In genomic region chr2:28870146-28870891, GRCh38 we compare ENCODE assay signal across 8 cellular contexts. TPM values are rescaled to one million over a fixed set of nuclear protein-coding genes. Genes with fewer than 3 reads are reported as not detected.
DNase-seq lines count a peak whose midpoint lies in the region; ATAC-seq and TF ChIP-seq lines count a peak whose summit lies in the region.

TRMT61B (minus strand) TSS chr2:28870309; CDS start chr2:28870277, 32 bp downstream.

- H3K79me1 ChIP-seq in IMR-90 (ENCODE audit: low read depth in 1 of 2, low read length in 2 of 2): peaks cover 18 to 36% of the 10 kb centered on the region in 2 experiments

- no peaks in the 10 kb centered on the region for H3K27me3 ChIP-seq in IMR-90 (ENCODE audit: control insufficient read depth, insufficient read depth, low read length)

- H4K20me1 ChIP-seq in IMR-90 (ENCODE audit: insufficient read depth, low read length): no peaks in the 10 kb centered on the region; the same call in 1 of the 2 replicates
- peaks cover 18% of the 10 kb centered on the region; the same call in 1 of the 2 replicates for H4K20me1 ChIP-seq in OCI-LY7 (ENCODE audit: insufficient read depth, low read length)

- TF ChIP-seq RAD21 in IMR-90 (IDR thresholded peaks at IDR 0.05; ENCODE audit: low read length): no peak

- H2AK5ac ChIP-seq in IMR-90 (ENCODE audit: low read depth, low read length): peak within 1 kb of the TSS; percentile 39

- peak; percentile 94 for ATAC-seq in GM21529 (IDR thresholded peaks at IDR 0.05; ENCODE audit: unreplicated experiment)
- peak; percentile 100 for ATAC-seq in IMR-90 (ENCODE audit: low read depth)

- intact Hi-C loops in IMR-90 (cut with micrococcal nuclease): no loop called here
- intact Hi-C loops in OCI-LY7 (cut with micrococcal nuclease; ENCODE audit: unreplicated experiment): loop anchor here (1.0 kb wide), 1 partner anchor 24 kb away; the partner anchor contains the start of gene WDR43

- H3K4me3 ChIP-seq in IMR-90 (ENCODE audit: insufficient read depth, low read depth, low read length) (peak within 1 kb of the TSS; percentile 87), OCI-LY7 (ENCODE audit: low read depth, low read length, poor library complexity, severe bottlenecking) (peak within 1 kb of the TSS; percentile 78)

- H3K27ac ChIP-seq in IMR-90 (ENCODE audit: insufficient read depth, low read length): peak within 1 kb of the TSS; percentile 59
- peak within 1 kb of the TSS; percentile 61 for H3K27ac ChIP-seq in OCI-LY7 (ENCODE audit: low read depth, low read length, poor library complexity, severe bottlenecking)

- H3K23ac ChIP-seq in IMR-90 (ENCODE audit: low read depth, low read length): peak within 1 kb of the TSS; percentile 76

- H3K4me2 ChIP-seq in IMR-90 (ENCODE audit: low read depth, low read length): peak within 1 kb of the TSS; percentile 96
- peak within 1 kb of the TSS; percentile 77 for H3K4me2 ChIP-seq in OCI-LY7 (ENCODE audit: low read length)

- H3K27me3 Mint-ChIP-seq in endothelial cell (ENCODE audit: unreplicated experiment) (peaks cover 4% of the 10 kb centered on the region), mesothelial cell of epicardium (ENCODE audit: low read depth) (peaks cover 10% of the 10 kb centered on the region)

- H4K5ac ChIP-seq in IMR-90 (ENCODE audit: low read depth, low read length): peak within 1 kb of the TSS; percentile 48

- no peak within 1 kb of the TSS for H2BK20ac ChIP-seq in IMR-90 (ENCODE audit: low read depth, low read length)

- peaks cover 35% of the 10 kb centered on the region for H3K79me2 ChIP-seq in OCI-LY7 (ENCODE audit: insufficient read depth, low read depth, low read length)

- DNase-seq in DMS114 treated with DMSO at 0.1 percent for 48 hours (lab: John Stamatoyannopoulos, UW; ENCODE audit: unreplicated experiment): peak; percentile 86
- peak; percentile 93 for DNase-seq in IMR-90
- peak; percentile 97 for DNase-seq in OCI-LY7 (ENCODE audit: low spot score)
- peak; percentile 99 for DNase-seq in activated CD8-positive, alpha-beta memory T cell treated with anti-CD3 and anti-CD28 coated beads, Interleukin-2, amount 50 U/mL, for 48 hours
- DNase-seq in endothelial cell (ENCODE audit: low spot score): peak; percentile 98
- DNase-seq in mesothelial cell of epicardium (ENCODE audit: low spot score in 2 of 2, unreplicated experiment in 2 of 2): peak; percentile 92 to 98
- peak; percentile 93 to 96 for DNase-seq in stimulated activated CD8-positive, alpha-beta memory T cell treated with anti-CD3 and anti-CD28 coated beads, Interleukin-15, amount 100 ng/mL, for 4 hours (ENCODE audit: low read depth in 2 of 2)

- H2AFZ ChIP-seq in IMR-90 (replicated peaks; ENCODE audit: low read length, poor library complexity) (peak within 1 kb of the TSS; percentile 94), OCI-LY7 (ENCODE audit: low read length) (peak within 1 kb of the TSS; percentile 86)

- H3K9me2 ChIP-seq in OCI-LY7 (ENCODE audit: insufficient read depth, low read length): no peaks in the 10 kb centered on the region

- H3K9me3 Mint-ChIP-seq in endothelial cell (ENCODE audit: unreplicated experiment): no peaks in the 10 kb centered on the region
- H3K9me3 Mint-ChIP-seq in mesothelial cell of epicardium: no peaks in the 10 kb centered on the region

- H3K9me3 ChIP-seq in IMR-90 (ENCODE audit: control insufficient read depth, insufficient read depth, low read length) (no peaks in the 10 kb centered on the region), OCI-LY7 (ENCODE audit: low read length) (no peaks in the 10 kb centered on the region)

- H4K8ac ChIP-seq in IMR-90 (ENCODE audit: low read depth in 2 of 2, low read length in 2 of 2): peak within 1 kb of the TSS; percentile 77 to 96

- 0% methylated on average over 32 of the region's 57 CpGs; no CpG with 5 or more reads in 1 of the 2 experiments for whole genome bisulfite sequencing in IMR-90 (ENCODE audit: extremely low coverage in 2 of 2, insufficient read length in 1 of 2), 2 experiments

- H3K4me1 ChIP-seq in IMR-90 (ENCODE audit: control insufficient read depth, insufficient read depth, low read length): no peaks in the 10 kb centered on the region
- peaks cover 22% of the 10 kb centered on the region for H3K4me1 ChIP-seq in OCI-LY7 (ENCODE audit: insufficient read depth, low read length, poor library complexity, severe bottlenecking)

- H3K18ac ChIP-seq in IMR-90 (ENCODE audit: low read depth, low read length): no peak within 1 kb of the TSS

- CTCF ChIA-PET in IMR-90 (lab: Yijun Ruan, JAX): interaction anchor here (0.6 kb wide), 1 partner anchor 304 kb away, joined by 3 read pairs; no protein-coding TSS in a partner anchor
- CTCF ChIA-PET in OCI-LY7 (lab: Charles Lee; ENCODE audit: unreplicated experiment): no interaction called here

- POLR2A ChIA-PET in IMR-90 (lab: Charles Lee; ENCODE audit: unreplicated experiment) (no interaction called here), OCI-LY7 (lab: Charles Lee) (interaction anchor here (0.5 to 2.2 kb wide), 13 partner anchors 10 to 288 kb away, joined by 3 to 12 read pairs (median 4); partner anchors contain the start of gene PPP1CB)

- peak within 1 kb of the TSS; percentile 80 for H2AK9ac ChIP-seq in IMR-90 (replicated peaks; ENCODE audit: low read depth, low read length, poor library complexity)

- in situ Hi-C loops in IMR-90 (cut with MboI; ENCODE audit: low sequenced_read_pairs): no loop called here

- peak within 1 kb of the TSS; percentile 77 for H3K14ac ChIP-seq in IMR-90 (replicated peaks; ENCODE audit: low read depth, low read length)

- H2BK120ac ChIP-seq in IMR-90 (ENCODE audit: low read depth, low read length): peak within 1 kb of the TSS; percentile 58; the same call in 1 of the 2 replicates

- peak within 1 kb of the TSS; percentile 87 for H3K4ac ChIP-seq in IMR-90 (ENCODE audit: low read depth, low read length)

- peak within 1 kb of the TSS; percentile 60 for H3K9ac ChIP-seq in IMR-90 (ENCODE audit: low read depth, low read length)

- peak within 1 kb of the TSS; percentile 64 for H3K56ac ChIP-seq in IMR-90 (ENCODE audit: extremely low read depth, insufficient read depth, low read length)

- peak within 1 kb of the TSS; percentile 88 for H3K27ac Mint-ChIP-seq in endothelial cell (ENCODE audit: unreplicated experiment)
- H3K27ac Mint-ChIP-seq in mesothelial cell of epicardium: peak within 1 kb of the TSS; percentile 99

- H2BK15ac ChIP-seq in IMR-90 (ENCODE audit: low read depth, low read length): no peak within 1 kb of the TSS

- H3K9me1 ChIP-seq in IMR-90 (ENCODE audit: insufficient read depth, low read length): no peaks in the 10 kb centered on the region; the same call in 1 of the 2 replicates

- H3K4me1 Mint-ChIP-seq in endothelial cell (ENCODE audit: unreplicated experiment) (peaks cover 14% of the 10 kb centered on the region), mesothelial cell of epicardium (peaks cover 25% of the 10 kb centered on the region)

- BruUV-seq in IMR-90 (replicated peaks; lab: Mats Ljungman, UMichigan): no TSS peak
- TSS peak; percentile 99 for BruUV-seq in OCI-LY7 (replicated peaks; lab: Mats Ljungman, UMichigan)

- dilution Hi-C loops in IMR-90 (cut with HindIII; ENCODE audit: low sequenced_read_pairs, unreplicated experiment): no loop called here

- H4K91ac ChIP-seq in IMR-90 (ENCODE audit: insufficient read depth, low read depth, low read length): peak within 1 kb of the TSS; percentile 54

- H2BK5ac ChIP-seq in IMR-90 (ENCODE audit: low read depth, low read length, poor library complexity, severe bottlenecking): peak within 1 kb of the TSS; percentile 29

- TF ChIP-seq POLR2A in IMR-90 (IDR thresholded peaks at IDR 0.05; ENCODE audit: low read depth, low read length): 0 out of 2 replicates have a peak, but pooled peaks have one; percentile 67

- H3K4me3 Mint-ChIP-seq in endothelial cell (ENCODE audit: unreplicated experiment) (peak within 1 kb of the TSS; percentile 99), mesothelial cell of epicardium (peak within 1 kb of the TSS; percentile 98)

- H3K36me3 ChIP-seq in IMR-90 (ENCODE audit: control insufficient read depth, insufficient read depth, low read length): no peaks in the 10 kb centered on the region
- H3K36me3 ChIP-seq in OCI-LY7 (ENCODE audit: insufficient read depth, low read length): peaks cover 5% of the 10 kb centered on the region; the same call in 1 of the 2 replicates

- TF ChIP-seq CTCF in IMR-90 (conservative IDR thresholded peaks at IDR 0.05; ENCODE audit: low read depth, low read length): no peak
- no peak for TF ChIP-seq CTCF in OCI-LY7 (conservative IDR thresholded peaks at IDR 0.05; ENCODE audit: low read length)
- no peak for TF ChIP-seq CTCF in endothelial cell (IDR thresholded peaks at IDR 0.05; ENCODE audit: unreplicated experiment)
- no peak for TF ChIP-seq CTCF in mesothelial cell of epicardium (IDR thresholded peaks at IDR 0.05; ENCODE audit: unreplicated experiment)

- no peaks in the 10 kb centered on the region for H3K36me3 Mint-ChIP-seq in endothelial cell (ENCODE audit: low read depth, unreplicated experiment)
- H3K36me3 Mint-ChIP-seq in mesothelial cell of epicardium: peaks cover 5% of the 10 kb centered on the region

TF ChIP-seq in IMR-90, 13 proteins besides CTCF, POLR2A, EP300 and RAD21 (continues in another document):
- peak; percentile 32 for TF ChIP-seq USF2 (IDR thresholded peaks at IDR 0.05; ENCODE audit: low read depth, low read length)
- no peak for TF ChIP-seq RCOR1 (IDR thresholded peaks at IDR 0.05; ENCODE audit: insufficient replicate concordance, low read length)
- TF ChIP-seq SMC3 (IDR thresholded peaks at IDR 0.05; ENCODE audit: low read depth, low read length): no peak
- 0 out of 2 replicates have a peak, but pooled peaks have one; percentile 11 for TF ChIP-seq BHLHE40 (IDR thresholded peaks at IDR 0.05; ENCODE audit: low read depth, low read length)
- no peak for TF ChIP-seq RFX5 (IDR thresholded peaks at IDR 0.05; ENCODE audit: low read depth, low read length)
- no peak for TF ChIP-seq NFE2L2 (IDR thresholded peaks at IDR 0.05; ENCODE audit: low read depth, low read length)
- no peak for TF ChIP-seq MAFK (IDR thresholded peaks at IDR 0.05; ENCODE audit: low read depth, low read length)
- peak; percentile 67; the same call in 1 of the 2 replicates for TF ChIP-seq MAZ (IDR thresholded peaks at IDR 0.05; ENCODE audit: borderline replicate concordance, low read depth, low read length)

RNA-seq across cellular contexts. Expression of gene TRMT61B, which starts in this region (rescaled TPM):
- total RNA-seq in IMR-90 (2012; rRNA removed): 5.7 and 11.1 TPM in 2 replicates
- 4.9 and 6.6 TPM in 2 replicates for polyA plus RNA-seq in IMR-90 (2012; rRNA removed)
- 3.5 and 4.1 TPM in 2 replicates for polyA plus RNA-seq in IMR-90 (2012; cell fraction: cytosol; rRNA removed)
- 5.0 and 6.1 TPM in 2 replicates for polyA plus RNA-seq in IMR-90 (2012; cell fraction: nucleus; rRNA removed; ENCODE audit: low replicate concordance)
- total RNA-seq in OCI-LY7 (2014; rRNA removed; shearing (Covaris generic)): 18.3 and 22.7 TPM in 2 replicates
- total RNA-seq in OCI-LY7 (2022): 17.8 and 20.3 TPM in 2 replicates
- 14.9 TPM for total RNA-seq in endothelial cell (ENCODE audit: unreplicated experiment)
- 18.6 to 19.2 TPM (median 19.1 TPM) in 3 replicates for total RNA-seq in mesothelial cell of epicardium

Comparison
In these comparisons a context has a peak if more than half of its experiments do, and no peak if none do; other contexts are left out.
1. Peak in every context shown above with its lines: DNase-seq, ATAC-seq, H3K4me3 ChIP-seq and H3K27ac ChIP-seq.